Comparison of ENCODE assay signal across 9 cellular contexts in genomic region chr1:157377216-157377821, GRCh38.
A peak's percentile ranks its signal among the peaks of the same experiment; 100 is the strongest.
DNase-seq lines count a peak whose midpoint lies in the region; ATAC-seq and TF ChIP-seq lines count a peak whose summit lies in the region.
"Had no signal": no experiment of that assay in that cellular context is flagged by ENCODE, and none has a peak within 500 bp of the region (broad histone marks: within the 10 kb centered on the region; RNA-seq: fewer than 3 reads in every experiment).

No MANE protein-coding gene starts in this region.

- H3K4me3 Mint-ChIP-seq in chondrocyte (ENCODE audit: unreplicated experiment), result no peak overlapping the region
- no peak overlapping the region for H3K4me3 Mint-ChIP-seq in natural killer cell treated with Interleukin-12 subunit alpha and Interleukin-12 subunit beta and Interleukin-15 and Interleukin-18, amount 100 ng/mL, for 72 hours

- no peaks in the 10 kb centered on the region for H3K9me3 Mint-ChIP-seq in chondrocyte (ENCODE audit: low read depth)
- no peaks in the 10 kb centered on the region for H3K9me3 Mint-ChIP-seq in natural killer cell treated with Interleukin-12 subunit alpha and Interleukin-12 subunit beta and Interleukin-15 and Interleukin-18, amount 100 ng/mL, for 72 hours

- H3K27ac ChIP-seq in C4-2B, result no peak overlapping the region
- H3K27ac ChIP-seq: SK-N-MC had no signal

- peak; percentile 63 to 77 for ATAC-seq in natural killer cell treated with Interleukin-12 subunit alpha and Interleukin-12 subunit beta and Interleukin-15 and Interleukin-18, amount 100 ng/mL, for 72 hours
- no peak for ATAC-seq in GM21515 (IDR thresholded peaks at IDR 0.05; ENCODE audit: unreplicated experiment)

- in situ Hi-C loops in GM13977 (cut with MboI; ENCODE audit: low pct_unique_long_range_greater_than_20kb, low sequenced_read_pairs, unreplicated experiment), result loop anchor here (5.0 kb wide), 1 partner anchor 110 kb away; no protein-coding TSS in a partner anchor

- TF ChIP-seq CTCF in C4-2B (conservative IDR thresholded peaks at IDR 0.05) (peak; percentile 85), GM13977 (IDR thresholded peaks at IDR 0.05; ENCODE audit: extremely low read depth, insufficient read depth, missing control alignments) (peak; percentile 63), chondrocyte (IDR thresholded peaks at IDR 0.05) (peak; percentile 79)

- no peaks in the 10 kb centered on the region for H3K36me3 Mint-ChIP-seq in chondrocyte (ENCODE audit: low read depth)
- H3K36me3 Mint-ChIP-seq in natural killer cell treated with Interleukin-12 subunit alpha and Interleukin-12 subunit beta and Interleukin-15 and Interleukin-18, amount 100 ng/mL, for 72 hours, result no peaks in the 10 kb centered on the region

- H3K27me3 Mint-ChIP-seq in chondrocyte (ENCODE audit: low read depth), result peaks cover 45% of the 10 kb centered on the region
- peaks cover 2 to 5% of the 10 kb centered on the region in 2 donors for H3K27me3 Mint-ChIP-seq in natural killer cell treated with Interleukin-12 subunit alpha and Interleukin-12 subunit beta and Interleukin-15 and Interleukin-18, amount 100 ng/mL, for 72 hours

- DNase-seq in GM13977 (ENCODE audit: low spot score) (no peak), NCI-H82 (lab: John Stamatoyannopoulos, UW) (peak; percentile 86), chondrocyte (ENCODE audit: low spot score) (no peak), NCI-H128 (lab: John Stamatoyannopoulos, UW; ENCODE audit: unreplicated experiment) (no peak), cortex of kidney (lab: John Stamatoyannopoulos, UW) (no peak)
- no peak for DNase-seq in natural killer cell treated with Interleukin-12 subunit alpha and Interleukin-12 subunit beta and Interleukin-15 and Interleukin-18, amount 100 ng/mL, for 72 hours (ENCODE audit: low spot score)

- H3K4me1 Mint-ChIP-seq in chondrocyte (ENCODE audit: low read depth), result peaks cover 5% of the 10 kb centered on the region
- peaks cover 18 to 21% of the 10 kb centered on the region in 2 donors for H3K4me1 Mint-ChIP-seq in natural killer cell treated with Interleukin-12 subunit alpha and Interleukin-12 subunit beta and Interleukin-15 and Interleukin-18, amount 100 ng/mL, for 72 hours (ENCODE audit: low read depth in 2 of 2)

- no peak overlapping the region for H3K27ac Mint-ChIP-seq in chondrocyte (ENCODE audit: unreplicated experiment)
- H3K27ac Mint-ChIP-seq in natural killer cell treated with Interleukin-12 subunit alpha and Interleukin-12 subunit beta and Interleukin-15 and Interleukin-18, amount 100 ng/mL, for 72 hours, result no peak overlapping the region
